6 cellular contexts compared by ENCODE assay signal in the genomic region with DNA sequence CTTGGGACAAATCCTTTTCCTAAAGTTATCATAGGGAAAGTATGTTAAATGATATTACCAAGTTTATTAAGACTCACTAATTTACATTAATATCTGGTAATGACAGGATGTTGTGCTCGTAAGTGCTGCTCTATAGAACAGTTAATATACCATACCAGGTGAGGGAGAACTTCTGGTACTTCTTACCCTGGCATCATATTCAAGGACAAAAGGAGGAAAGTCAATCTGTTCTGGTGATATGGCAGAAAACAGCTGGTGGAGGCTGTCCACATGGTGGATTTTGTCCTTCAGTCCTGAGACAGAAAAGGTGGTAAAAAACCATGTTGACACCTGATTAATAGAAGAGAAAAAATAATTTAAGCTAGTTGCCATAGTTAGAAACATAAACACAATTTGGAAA.
"Had no signal": no experiment of that assay in that cellular context is flagged by ENCODE, and none has a peak within 500 bp of the region (broad histone marks: within the 10 kb centered on the region; RNA-seq: fewer than 3 reads in every experiment).

No MANE protein-coding gene starts in this region.

- H3K9ac ChIP-seq: KMS-11 had no signal

- H3K27ac ChIP-seq: HL-60, KMS-11 had no signal

- H3K4me2 ChIP-seq: KMS-11 had no signal

- DNase-seq: KBM-7, KG1 had no signal

- H3K4me3 ChIP-seq: K562 had no signal

- ATAC-seq: HepG2, K562 had no signal
